8 cellular contexts compared by ENCODE assay signal in genomic region chr16:85554114-85554790, GRCh38. TPM values are rescaled to one million over a fixed set of nuclear protein-coding genes. Genes with fewer than 3 reads are reported as not detected.
DNase-seq lines count a peak whose midpoint lies in the region; ATAC-seq lines count a peak whose summit lies in the region.

No MANE protein-coding gene starts in this region.

- peaks cover 6% of the 10 kb centered on the region for H3K79me1 ChIP-seq in mesenchymal stem cell (replicated peaks; ENCODE audit: low read length, poor library complexity, severe bottlenecking)

- POLR2A ChIA-PET in activated CD4-positive, alpha-beta memory T cell treated with anti-CD3 and anti-CD28 coated beads for 36 hours (lab: Charles Lee), result interaction anchor here (1.0 to 3.0 kb wide), 7 partner anchors 9 to 526 kb away, joined by 3 to 20 read pairs (median 13); partner anchors contain the start of genes GSE1 and KIAA0513

- H3K4me1 Mint-ChIP-seq in activated CD4-positive, alpha-beta memory T cell treated with anti-CD3 and anti-CD28 coated beads for 36 hours (ENCODE audit: low read depth), result peaks cover 35% of the 10 kb centered on the region

- no peak overlapping the region for H3K14ac ChIP-seq in mesenchymal stem cell (ENCODE audit: low read length in 2 of 2)

- no peak overlapping the region for H2AK5ac ChIP-seq in mesenchymal stem cell (ENCODE audit: low read length, severe bottlenecking)

- H2BK15ac ChIP-seq in mesenchymal stem cell (ENCODE audit: low read depth, poor library complexity, severe bottlenecking), result peak overlapping the region; percentile 96

- peak overlapping the region; percentile 92 to 97 for H3K18ac ChIP-seq in mesenchymal stem cell (ENCODE audit: low read depth in 1 of 2, low read length in 2 of 2)

- H3K27me3 Mint-ChIP-seq in activated CD4-positive, alpha-beta memory T cell treated with anti-CD3 and anti-CD28 coated beads for 36 hours, result no peaks in the 10 kb centered on the region

- no peak overlapping the region for H3K23ac ChIP-seq in mesenchymal stem cell (ENCODE audit: low read length in 2 of 2)

- H3K4ac ChIP-seq in mesenchymal stem cell (ENCODE audit: low read depth in 1 of 2, low read length in 2 of 2), result peak overlapping the region; percentile 57 to 86

- H3K9ac ChIP-seq in mesenchymal stem cell (ENCODE audit: low read length), result peak overlapping the region; percentile 90

- DNase-seq in 8988T (peak; percentile 98), NCI-H748 (lab: John Stamatoyannopoulos, UW; ENCODE audit: unreplicated experiment) (peak; percentile 80), mesenchymal stem cell (peak; percentile 94)
- DNase-seq in activated CD4-positive, alpha-beta memory T cell treated with anti-CD3 and anti-CD28 coated beads for 36 hours, result peak; percentile 92
- peak; percentile 58 to 72 (median 69) for DNase-seq in effector memory CD4-positive, alpha-beta T cell
- DNase-seq in stimulated activated CD8-positive, alpha-beta memory T cell treated with anti-CD3 and anti-CD28 coated beads, Interleukin-12 subunit alpha, Interleukin-12 subunit beta, amount 100 ng/mL, for 4 hours (ENCODE audit: low read depth), result peak; percentile 66

- CTCF ChIA-PET in activated CD4-positive, alpha-beta memory T cell treated with anti-CD3 and anti-CD28 coated beads for 36 hours (lab: Charles Lee), result interaction anchor here (1.1 to 3.7 kb wide), 8 partner anchors 10 to 64 kb away, joined by 3 to 35 read pairs (median 11); partner anchors contain the start of gene GSE1

- intact Hi-C loops in activated CD4-positive, alpha-beta memory T cell treated with anti-CD3 and anti-CD28 coated beads for 36 hours (cut with micrococcal nuclease), result loop anchor here (10.0 kb wide), 1 partner anchor 1831 kb away; the partner anchor contains the start of gene FBXO31

- H2AFZ ChIP-seq in mesenchymal stem cell (ENCODE audit: low read depth, low read length), result no peak overlapping the region

- H3K27ac ChIP-seq in effector memory CD4-positive, alpha-beta T cell (ENCODE audit: insufficient read depth, low read length, poor library complexity, severe bottlenecking), result peak overlapping the region; percentile 74
- peak overlapping the region; percentile 73 for H3K27ac ChIP-seq in mesenchymal stem cell (ENCODE audit: low read length, poor library complexity, severe bottlenecking)

- no peaks in the 10 kb centered on the region for H3K36me3 ChIP-seq in effector memory CD4-positive, alpha-beta T cell (ENCODE audit: control insufficient read depth, insufficient read depth, low read length)
- H3K36me3 ChIP-seq in mesenchymal stem cell (ENCODE audit: control insufficient read depth in 1 of 2, insufficient read depth in 2 of 2, low read depth in 1 of 2, low read length in 2 of 2), result peaks cover 0 to 4% of the 10 kb centered on the region in 2 experiments

- WGBS in mesenchymal stem cell, result under 1% methylated on average over 15 of the region's 35 CpGs

- peaks cover 2% of the 10 kb centered on the region for H3K36me3 Mint-ChIP-seq in activated CD4-positive, alpha-beta memory T cell treated with anti-CD3 and anti-CD28 coated beads for 36 hours

- H3K9me3 Mint-ChIP-seq in activated CD4-positive, alpha-beta memory T cell treated with anti-CD3 and anti-CD28 coated beads for 36 hours, result no peaks in the 10 kb centered on the region

- no peaks in the 10 kb centered on the region for H3K9me3 ChIP-seq in effector memory CD4-positive, alpha-beta T cell (ENCODE audit: control insufficient read depth, low read length)
- no peaks in the 10 kb centered on the region for H3K9me3 ChIP-seq in mesenchymal stem cell (ENCODE audit: control insufficient read depth, low read length)

- H2BK12ac ChIP-seq in mesenchymal stem cell (ENCODE audit: low read length in 2 of 2), result peak overlapping the region in 1 of 2 experiments; percentile 79

- no peak overlapping the region for H2BK5ac ChIP-seq in mesenchymal stem cell (ENCODE audit: low read depth, low read length, poor library complexity, severe bottlenecking)

- peak overlapping the region; percentile 77 for H4K91ac ChIP-seq in mesenchymal stem cell (ENCODE audit: low read length)

- peak overlapping the region; percentile 91 for H3K27ac Mint-ChIP-seq in activated CD4-positive, alpha-beta memory T cell treated with anti-CD3 and anti-CD28 coated beads for 36 hours

- H3K4me1 ChIP-seq in effector memory CD4-positive, alpha-beta T cell (ENCODE audit: control insufficient read depth, insufficient read depth, low read length, poor library complexity, severe bottlenecking), result peaks cover 8% of the 10 kb centered on the region
- H3K4me1 ChIP-seq in mesenchymal stem cell (ENCODE audit: control insufficient read depth, insufficient read depth, low read depth, low read length), result peaks cover 25% of the 10 kb centered on the region

- H2BK120ac ChIP-seq in mesenchymal stem cell (ENCODE audit: low read depth, low read length), result peak overlapping the region; percentile 98

- H4K8ac ChIP-seq in mesenchymal stem cell (ENCODE audit: low read length), result peak overlapping the region; percentile 45

- peak overlapping the region; percentile 99 for H3K4me2 ChIP-seq in mesenchymal stem cell (ENCODE audit: low read length, poor library complexity, severe bottlenecking)

- H3K4me3 Mint-ChIP-seq in activated CD4-positive, alpha-beta memory T cell treated with anti-CD3 and anti-CD28 coated beads for 36 hours, result peak overlapping the region; percentile 82

- ATAC-seq in GM18502 (IDR thresholded peaks at IDR 0.05; ENCODE audit: poor library complexity, unreplicated experiment), result peak; percentile 49
- ATAC-seq in HG03039 (IDR thresholded peaks at IDR 0.05; ENCODE audit: unreplicated experiment), result peak; percentile 30

- H3K27me3 ChIP-seq in effector memory CD4-positive, alpha-beta T cell (replicated peaks; ENCODE audit: control insufficient read depth, insufficient read depth, low read length, poor library complexity, severe bottlenecking), result no peaks in the 10 kb centered on the region
- H3K27me3 ChIP-seq in mesenchymal stem cell (ENCODE audit: control insufficient read depth in 1 of 2, insufficient read depth in 1 of 2, low read length in 2 of 2), result no peaks in the 10 kb centered on the region

- H3K4me3 ChIP-seq in effector memory CD4-positive, alpha-beta T cell (ENCODE audit: insufficient read depth, low read depth, low read length, poor library complexity, severe bottlenecking), result peak overlapping the region; percentile 96
- H3K4me3 ChIP-seq in mesenchymal stem cell (ENCODE audit: insufficient read depth in 1 of 2, low read depth in 1 of 2, low read length in 2 of 2), result peak overlapping the region; percentile 69 to 88

RNA-seq across cellular contexts. Expression of gene GSE1, which starts 58.9 kb away (rescaled TPM):
- total RNA-seq in activated CD4-positive, alpha-beta memory T cell treated with anti-CD3 and anti-CD28 coated beads for 36 hours, result 10 to 100 TPM; 15.3 to 16.0 TPM
- polyA plus RNA-seq in mesenchymal stem cell (2013, experiment 1 of 2), result 39.2 TPM
- polyA plus RNA-seq in mesenchymal stem cell (2013, experiment 2 of 2), result 38.5 TPM

Comparison
In these comparisons a context has a peak if more than half of its experiments do, and no peak if none do; other contexts are left out.
1. Peak in every context shown above with its lines: DNase-seq, ATAC-seq, H3K4me3 ChIP-seq and H3K27ac ChIP-seq.